In the genomic region with DNA sequence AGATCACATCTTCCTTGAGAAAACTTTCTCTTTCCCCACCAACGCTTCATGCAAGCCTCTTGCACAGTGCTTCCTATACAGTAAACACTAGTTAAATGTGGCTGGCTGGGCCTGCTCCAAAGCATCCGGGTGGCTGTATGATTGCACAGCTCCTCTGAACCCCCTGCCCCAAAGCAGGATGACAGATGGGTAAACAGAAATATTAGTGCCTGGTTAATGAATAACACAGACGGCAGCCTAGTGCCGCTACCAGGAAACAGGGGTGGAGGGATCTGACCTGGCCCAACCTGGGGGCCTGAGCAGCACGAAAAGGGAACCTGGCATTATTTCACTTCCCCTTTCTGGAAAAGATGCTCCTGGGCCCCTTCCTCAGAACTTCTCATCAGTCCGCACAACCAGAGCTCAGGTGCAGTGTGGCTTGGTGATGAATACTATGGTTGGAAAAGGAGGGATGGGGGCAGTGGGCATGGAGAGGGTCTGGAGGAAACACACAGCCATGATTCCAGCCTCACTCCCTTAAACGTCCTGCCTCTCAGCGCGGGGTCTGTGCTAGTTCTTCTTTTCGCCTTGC, we compare ENCODE assay signal across 1 cellular context.
TF ChIP-seq lines count a peak whose summit lies in the region.

No MANE protein-coding gene starts in this region.

TF ChIP-seq in HepG2, 621 proteins besides CTCF, POLR2A, EP300 and RAD21 (continued from another document and continues in another):
- TF ChIP-seq, protein P1, sequence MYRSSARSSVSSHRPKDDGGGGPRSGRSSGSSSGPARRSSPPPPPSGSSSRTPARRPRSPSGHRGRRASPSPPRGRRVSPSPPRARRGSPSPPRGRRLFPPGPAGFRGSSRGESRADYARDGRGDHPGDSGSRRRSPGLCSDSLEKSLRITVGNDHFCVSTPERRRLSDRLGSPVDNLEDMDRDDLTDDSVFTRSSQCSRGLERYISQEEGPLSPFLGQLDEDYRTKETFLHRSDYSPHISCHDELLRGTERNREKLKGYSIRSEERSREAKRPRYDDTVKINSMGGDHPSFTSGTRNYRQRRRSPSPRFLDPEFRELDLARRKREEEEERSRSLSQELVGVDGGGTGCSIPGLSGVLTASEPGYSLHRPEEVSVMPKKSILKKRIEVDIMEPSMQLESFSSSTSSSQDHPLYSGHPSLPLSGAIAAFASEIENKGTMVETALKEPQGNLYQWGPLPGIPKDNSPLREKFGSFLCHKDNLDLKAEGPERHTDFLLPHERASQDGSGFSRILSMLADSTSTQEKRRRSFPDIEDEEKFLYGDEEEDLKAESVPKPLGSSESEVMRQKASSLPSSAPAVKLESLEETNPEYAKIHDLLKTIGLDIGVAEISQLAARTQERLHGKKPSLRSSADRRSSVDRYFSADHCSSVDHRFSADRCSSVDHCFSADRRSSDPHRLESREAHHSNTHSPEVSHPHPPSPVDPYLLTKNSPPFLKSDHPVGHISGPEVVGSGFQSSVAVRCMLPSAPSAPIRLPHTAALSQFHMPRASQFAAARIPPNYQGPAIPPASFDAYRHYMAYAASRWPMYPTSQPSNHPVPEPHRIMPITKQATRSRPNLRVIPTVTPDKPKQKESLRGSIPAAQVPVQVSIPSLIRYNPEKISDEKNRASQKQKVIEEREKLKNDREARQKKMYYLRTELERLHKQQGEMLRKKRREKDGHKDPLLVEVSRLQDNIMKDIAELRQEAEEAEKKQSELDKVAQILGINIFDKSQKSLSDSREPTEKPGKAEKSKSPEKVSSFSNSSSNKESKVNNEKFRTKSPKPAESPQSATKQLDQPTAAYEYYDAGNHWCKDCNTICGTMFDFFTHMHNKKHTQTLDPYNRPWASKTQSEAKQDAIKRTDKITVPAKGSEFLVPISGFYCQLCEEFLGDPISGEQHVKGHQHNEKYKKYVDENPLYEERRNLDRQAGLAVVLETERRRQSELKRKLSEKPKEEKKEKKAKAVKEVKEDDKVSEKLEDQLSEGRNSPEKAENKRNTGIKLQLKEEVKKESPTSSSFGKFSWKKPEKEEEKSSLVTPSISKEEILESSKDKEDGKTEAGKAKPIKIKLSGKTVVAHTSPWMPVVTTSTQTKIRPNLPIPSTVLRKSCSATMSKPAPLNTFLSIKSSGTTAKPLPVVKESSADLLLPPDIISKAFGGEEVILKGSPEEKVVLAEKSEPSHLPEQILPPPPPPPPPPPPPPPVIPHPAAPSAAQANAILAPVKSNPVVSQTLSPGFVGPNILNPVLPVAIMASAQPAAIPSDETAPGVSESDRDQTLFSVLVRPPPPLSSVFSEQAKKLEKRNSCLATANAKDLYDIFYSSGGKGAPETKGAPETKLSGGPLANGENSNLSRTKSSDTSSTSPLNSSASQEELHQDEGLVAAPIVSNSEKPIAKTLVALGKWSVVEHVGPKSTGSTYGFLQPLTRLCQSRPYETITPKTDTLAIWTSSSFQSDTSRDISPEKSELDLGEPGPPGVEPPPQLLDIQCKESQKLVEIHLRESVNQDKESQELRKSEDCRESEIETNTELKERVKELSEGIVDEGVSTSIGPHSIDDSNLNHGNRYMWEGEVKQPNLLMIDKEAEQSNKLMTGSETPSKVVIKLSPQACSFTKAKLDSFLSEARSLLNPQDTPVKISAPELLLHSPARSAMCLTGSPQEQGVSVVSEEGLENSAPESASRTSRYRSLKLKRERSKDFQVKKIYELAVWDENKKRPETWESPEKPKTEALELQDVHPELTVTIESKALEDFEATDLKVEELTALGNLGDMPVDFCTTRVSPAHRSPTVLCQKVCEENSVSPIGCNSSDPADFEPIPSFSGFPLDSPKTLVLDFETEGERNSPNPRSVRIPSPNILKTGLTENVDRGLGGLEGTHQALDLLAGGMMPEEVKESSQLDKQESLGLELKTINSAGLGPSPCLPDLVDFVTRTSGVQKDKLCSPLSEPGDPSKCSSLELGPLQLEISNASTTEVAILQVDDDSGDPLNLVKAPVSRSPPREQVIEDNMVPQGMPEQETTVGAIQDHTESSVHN (CRISPR knock-in tag; IDR thresholded peaks at IDR 0.05), result no peak
- TF ChIP-seq NFRKB (IDR thresholded peaks at IDR 0.05), result no peak
- no peak for TF ChIP-seq RFXAP (CRISPR knock-in tag; IDR thresholded peaks at IDR 0.05; ENCODE audit: borderline replicate concordance)
- no peak for TF ChIP-seq THAP11 (CRISPR knock-in tag; IDR thresholded peaks at IDR 0.05)
- TF ChIP-seq, protein P2, sequence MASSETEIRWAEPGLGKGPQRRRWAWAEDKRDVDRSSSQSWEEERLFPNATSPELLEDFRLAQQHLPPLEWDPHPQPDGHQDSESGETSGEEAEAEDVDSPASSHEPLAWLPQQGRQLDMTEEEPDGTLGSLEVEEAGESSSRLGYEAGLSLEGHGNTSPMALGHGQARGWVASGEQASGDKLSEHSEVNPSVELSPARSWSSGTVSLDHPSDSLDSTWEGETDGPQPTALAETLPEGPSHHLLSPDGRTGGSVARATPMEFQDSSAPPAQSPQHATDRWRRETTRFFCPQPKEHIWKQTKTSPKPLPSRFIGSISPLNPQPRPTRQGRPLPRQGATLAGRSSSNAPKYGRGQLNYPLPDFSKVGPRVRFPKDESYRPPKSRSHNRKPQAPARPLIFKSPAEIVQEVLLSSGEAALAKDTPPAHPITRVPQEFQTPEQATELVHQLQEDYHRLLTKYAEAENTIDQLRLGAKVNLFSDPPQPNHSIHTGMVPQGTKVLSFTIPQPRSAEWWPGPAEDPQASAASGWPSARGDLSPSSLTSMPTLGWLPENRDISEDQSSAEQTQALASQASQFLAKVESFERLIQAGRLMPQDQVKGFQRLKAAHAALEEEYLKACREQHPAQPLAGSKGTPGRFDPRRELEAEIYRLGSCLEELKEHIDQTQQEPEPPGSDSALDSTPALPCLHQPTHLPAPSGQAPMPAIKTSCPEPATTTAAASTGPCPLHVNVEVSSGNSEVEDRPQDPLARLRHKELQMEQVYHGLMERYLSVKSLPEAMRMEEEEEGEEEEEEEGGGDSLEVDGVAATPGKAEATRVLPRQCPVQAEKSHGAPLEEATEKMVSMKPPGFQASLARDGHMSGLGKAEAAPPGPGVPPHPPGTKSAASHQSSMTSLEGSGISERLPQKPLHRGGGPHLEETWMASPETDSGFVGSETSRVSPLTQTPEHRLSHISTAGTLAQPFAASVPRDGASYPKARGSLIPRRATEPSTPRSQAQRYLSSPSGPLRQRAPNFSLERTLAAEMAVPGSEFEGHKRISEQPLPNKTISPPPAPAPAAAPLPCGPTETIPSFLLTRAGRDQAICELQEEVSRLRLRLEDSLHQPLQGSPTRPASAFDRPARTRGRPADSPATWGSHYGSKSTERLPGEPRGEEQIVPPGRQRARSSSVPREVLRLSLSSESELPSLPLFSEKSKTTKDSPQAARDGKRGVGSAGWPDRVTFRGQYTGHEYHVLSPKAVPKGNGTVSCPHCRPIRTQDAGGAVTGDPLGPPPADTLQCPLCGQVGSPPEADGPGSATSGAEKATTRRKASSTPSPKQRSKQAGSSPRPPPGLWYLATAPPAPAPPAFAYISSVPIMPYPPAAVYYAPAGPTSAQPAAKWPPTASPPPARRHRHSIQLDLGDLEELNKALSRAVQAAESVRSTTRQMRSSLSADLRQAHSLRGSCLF (CRISPR knock-in tag; IDR thresholded peaks at IDR 0.05; ENCODE audit: borderline replicate concordance), result no peak
- TF ChIP-seq SRSF4 (IDR thresholded peaks at IDR 0.05; ENCODE audit: low read depth, low read length, poor library complexity, severe bottlenecking), result no peak
- TF ChIP-seq ZNF878 (CRISPR knock-in tag; IDR thresholded peaks at IDR 0.05), result 0 out of 2 replicates have a peak, but pooled peaks have one; percentile 65
- no peak for TF ChIP-seq ZNF709 (CRISPR knock-in tag; IDR thresholded peaks at IDR 0.05)
- no peak for TF ChIP-seq YEATS4 (CRISPR knock-in tag; IDR thresholded peaks at IDR 0.05; ENCODE audit: borderline replicate concordance)
- TF ChIP-seq ZNF569 (CRISPR knock-in tag; IDR thresholded peaks at IDR 0.05; ENCODE audit: borderline replicate concordance), result no peak; the same call in 1 of the 2 replicates
- TF ChIP-seq, protein P3, sequence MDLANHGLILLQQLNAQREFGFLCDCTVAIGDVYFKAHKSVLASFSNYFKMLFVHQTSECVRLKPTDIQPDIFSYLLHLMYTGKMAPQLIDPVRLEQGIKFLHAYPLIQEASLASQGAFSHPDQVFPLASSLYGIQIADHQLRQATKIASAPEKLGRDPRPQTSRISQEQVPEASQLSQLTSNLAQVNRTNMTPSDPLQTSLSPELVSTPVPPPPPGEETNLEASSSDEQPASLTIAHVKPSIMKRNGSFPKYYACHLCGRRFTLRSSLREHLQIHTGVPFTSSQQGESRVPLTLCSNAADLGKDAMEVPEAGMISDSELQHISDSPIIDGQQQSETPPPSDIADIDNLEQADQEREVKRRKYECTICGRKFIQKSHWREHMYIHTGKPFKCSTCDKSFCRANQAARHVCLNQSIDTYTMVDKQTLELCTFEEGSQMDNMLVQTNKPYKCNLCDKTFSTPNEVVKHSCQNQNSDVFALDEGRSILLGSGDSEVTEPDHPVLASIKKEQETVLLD (CRISPR knock-in tag; IDR thresholded peaks at IDR 0.05; ENCODE audit: low read depth), result no peak; the same call in 1 of the 2 replicates
- no peak for TF ChIP-seq AGO2 (optimal IDR thresholded peaks at IDR 0.05; ENCODE audit: low read depth, low read length)
- peak; percentile 82; the same call in 1 of the 2 replicates for TF ChIP-seq HMG20A (CRISPR knock-in tag; IDR thresholded peaks at IDR 0.05; ENCODE audit: borderline replicate concordance)
- TF ChIP-seq SNAPC4 (CRISPR knock-in tag; IDR thresholded peaks at IDR 0.05), result no peak
- no peak for TF ChIP-seq KDM2A (CRISPR knock-in tag; IDR thresholded peaks at IDR 0.05; ENCODE audit: borderline replicate concordance, low read depth)
- TF ChIP-seq, protein P4, sequence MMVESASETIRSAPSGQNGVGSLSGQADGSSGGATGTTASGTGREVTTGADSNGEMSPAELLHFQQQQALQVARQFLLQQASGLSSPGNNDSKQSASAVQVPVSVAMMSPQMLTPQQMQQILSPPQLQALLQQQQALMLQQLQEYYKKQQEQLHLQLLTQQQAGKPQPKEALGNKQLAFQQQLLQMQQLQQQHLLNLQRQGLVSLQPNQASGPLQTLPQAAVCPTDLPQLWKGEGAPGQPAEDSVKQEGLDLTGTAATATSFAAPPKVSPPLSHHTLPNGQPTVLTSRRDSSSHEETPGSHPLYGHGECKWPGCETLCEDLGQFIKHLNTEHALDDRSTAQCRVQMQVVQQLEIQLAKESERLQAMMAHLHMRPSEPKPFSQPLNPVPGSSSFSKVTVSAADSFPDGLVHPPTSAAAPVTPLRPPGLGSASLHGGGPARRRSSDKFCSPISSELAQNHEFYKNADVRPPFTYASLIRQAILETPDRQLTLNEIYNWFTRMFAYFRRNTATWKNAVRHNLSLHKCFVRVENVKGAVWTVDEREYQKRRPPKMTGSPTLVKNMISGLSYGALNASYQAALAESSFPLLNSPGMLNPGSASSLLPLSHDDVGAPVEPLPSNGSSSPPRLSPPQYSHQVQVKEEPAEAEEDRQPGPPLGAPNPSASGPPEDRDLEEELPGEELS (CRISPR knock-in tag; IDR thresholded peaks at IDR 0.05), result peak; percentile 92
- peak; percentile 50; the same call in 1 of the 2 replicates for TF ChIP-seq FOXJ3 (CRISPR knock-in tag; IDR thresholded peaks at IDR 0.05; ENCODE audit: borderline replicate concordance)
- TF ChIP-seq KMT2B (CRISPR knock-in tag; IDR thresholded peaks at IDR 0.05), result no peak
- TF ChIP-seq, protein P5, sequence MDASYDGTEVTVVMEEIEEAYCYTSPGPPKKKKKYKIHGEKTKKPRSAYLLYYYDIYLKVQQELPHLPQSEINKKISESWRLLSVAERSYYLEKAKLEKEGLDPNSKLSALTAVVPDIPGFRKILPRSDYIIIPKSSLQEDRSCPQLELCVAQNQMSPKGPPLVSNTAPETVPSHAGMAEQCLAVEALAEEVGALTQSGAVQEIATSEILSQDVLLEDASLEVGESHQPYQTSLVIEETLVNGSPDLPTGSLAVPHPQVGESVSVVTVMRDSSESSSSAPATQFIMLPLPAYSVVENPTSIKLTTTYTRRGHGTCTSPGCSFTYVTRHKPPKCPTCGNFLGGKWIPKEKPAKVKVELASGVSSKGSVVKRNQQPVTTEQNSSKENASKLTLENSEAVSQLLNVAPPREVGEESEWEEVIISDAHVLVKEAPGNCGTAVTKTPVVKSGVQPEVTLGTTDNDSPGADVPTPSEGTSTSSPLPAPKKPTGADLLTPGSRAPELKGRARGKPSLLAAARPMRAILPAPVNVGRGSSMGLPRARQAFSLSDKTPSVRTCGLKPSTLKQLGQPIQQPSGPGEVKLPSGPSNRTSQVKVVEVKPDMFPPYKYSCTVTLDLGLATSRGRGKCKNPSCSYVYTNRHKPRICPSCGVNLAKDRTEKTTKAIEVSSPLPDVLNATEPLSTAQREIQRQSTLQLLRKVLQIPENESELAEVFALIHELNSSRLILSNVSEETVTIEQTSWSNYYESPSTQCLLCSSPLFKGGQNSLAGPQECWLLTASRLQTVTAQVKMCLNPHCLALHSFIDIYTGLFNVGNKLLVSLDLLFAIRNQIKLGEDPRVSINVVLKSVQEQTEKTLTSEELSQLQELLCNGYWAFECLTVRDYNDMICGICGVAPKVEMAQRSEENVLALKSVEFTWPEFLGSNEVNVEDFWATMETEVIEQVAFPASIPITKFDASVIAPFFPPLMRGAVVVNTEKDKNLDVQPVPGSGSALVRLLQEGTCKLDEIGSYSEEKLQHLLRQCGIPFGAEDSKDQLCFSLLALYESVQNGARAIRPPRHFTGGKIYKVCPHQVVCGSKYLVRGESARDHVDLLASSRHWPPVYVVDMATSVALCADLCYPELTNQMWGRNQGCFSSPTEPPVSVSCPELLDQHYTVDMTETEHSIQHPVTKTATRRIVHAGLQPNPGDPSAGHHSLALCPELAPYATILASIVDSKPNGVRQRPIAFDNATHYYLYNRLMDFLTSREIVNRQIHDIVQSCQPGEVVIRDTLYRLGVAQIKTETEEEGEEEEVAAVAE (CRISPR knock-in tag; IDR thresholded peaks at IDR 0.05; ENCODE audit: borderline replicate concordance), result peak; percentile 41; the same call in 1 of the 2 replicates
